ENCODE assay signal across 8 cellular contexts in the genomic region with DNA sequence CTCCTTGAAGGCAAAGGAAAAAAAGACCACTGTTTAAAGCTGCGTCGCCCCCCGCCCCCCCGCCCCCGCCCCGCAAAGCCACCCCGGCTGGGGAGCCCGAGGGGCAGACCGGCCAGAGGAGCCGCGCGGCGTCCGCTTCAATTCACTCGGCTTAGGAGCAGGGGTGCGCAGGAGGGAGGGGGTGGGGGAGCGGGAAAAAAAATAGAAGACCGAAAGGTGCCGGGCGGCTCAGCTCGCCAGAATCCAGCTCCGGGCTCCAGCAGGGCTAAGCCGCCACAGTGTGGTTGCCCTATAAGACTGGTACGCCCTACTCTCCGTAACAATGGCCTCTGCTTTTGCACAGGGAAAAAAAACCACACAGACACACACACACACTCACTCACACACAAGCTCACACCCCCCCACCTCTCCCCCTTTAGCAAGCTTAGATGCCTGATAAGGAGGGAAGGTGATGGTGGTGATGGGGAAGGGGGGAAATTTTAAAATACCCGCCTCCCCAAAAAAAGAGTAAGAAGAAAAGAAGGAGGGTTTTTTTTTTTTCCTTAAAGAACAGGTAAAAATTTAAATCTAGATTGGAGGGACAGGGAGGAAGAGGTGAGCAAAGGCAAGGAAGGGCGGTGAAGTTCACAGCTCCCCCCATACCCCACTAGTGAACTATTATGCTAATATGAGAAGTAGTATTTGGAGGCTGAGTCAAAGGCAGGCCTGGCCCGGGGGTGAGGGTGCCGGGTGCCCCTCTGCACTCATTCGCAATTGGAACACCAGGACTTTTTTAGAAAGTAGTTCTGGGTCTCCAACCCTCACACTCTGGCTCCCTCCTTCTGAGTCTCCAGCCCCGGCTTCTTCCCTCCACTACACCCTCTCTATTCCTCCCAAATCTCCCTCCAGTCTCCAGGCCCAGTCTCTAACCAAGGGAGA. TPM values are rescaled to one million over a fixed set of nuclear protein-coding genes. Genes with fewer than 3 reads are reported as not detected.
DNase-seq lines count a peak whose midpoint lies in the region; ATAC-seq, FAIRE-seq and TF ChIP-seq lines count a peak whose summit lies in the region.

No MANE protein-coding gene starts in this region.

- H3K79me2 ChIP-seq in Loucy (ENCODE audit: insufficient read depth, low read length) (peaks cover 100% of the 10 kb centered on the region), mesendoderm (ENCODE audit: control insufficient read depth, insufficient read depth, low read length) (no peaks in the 10 kb centered on the region)

- H2AFZ ChIP-seq in Loucy (ENCODE audit: low read length): no peak overlapping the region

- TF ChIP-seq EP300 in A549 (IDR thresholded peaks at IDR 0.05): no peak

- peak overlapping the region; percentile 22 for H3K18ac ChIP-seq in mesendoderm (ENCODE audit: low read length)

- H3K36me3 ChIP-seq in Loucy (ENCODE audit: insufficient read depth, low read length) (peaks cover 89% of the 10 kb centered on the region), mesendoderm (ENCODE audit: control insufficient read depth, insufficient read depth, low read length) (no peaks in the 10 kb centered on the region)

- no peak overlapping the region for H4K8ac ChIP-seq in mesendoderm (ENCODE audit: low read depth, low read length)

- no peak overlapping the region for H2BK15ac ChIP-seq in mesendoderm (replicated peaks; ENCODE audit: low read depth)

- H2BK5ac ChIP-seq in mesendoderm (ENCODE audit: low read length): no peak overlapping the region

- ATAC-seq in A549: peak; percentile 45 to 70
- no peak for ATAC-seq in GM19452 (IDR thresholded peaks at IDR 0.05; ENCODE audit: unreplicated experiment)

- in situ Hi-C loops in astrocyte of the spinal cord (cut with HindIII; ENCODE audit: low sequenced_read_pairs): no loop called here

- H3K4ac ChIP-seq in mesendoderm (ENCODE audit: low read depth, low read length): no peak overlapping the region

- H2BK120ac ChIP-seq in mesendoderm (ENCODE audit: low read depth, low read length): no peak overlapping the region

- H3K27ac ChIP-seq in A549 (peak overlapping the region; percentile 97), mesendoderm (ENCODE audit: low read depth, low read length) (no peak overlapping the region), caudate nucleus (ENCODE audit: low read depth, low read length) (no peak overlapping the region)

- no peak overlapping the region for H3K23ac ChIP-seq in mesendoderm (ENCODE audit: low read length)

- H3K79me1 ChIP-seq in mesendoderm (ENCODE audit: low read length): no peaks in the 10 kb centered on the region

- WGBS in A549 (ENCODE audit: missing lambda C conversion rate): 40% methylated on average over 16 of the region's 31 CpGs
- WGBS in mesendoderm (ENCODE audit: extremely low coverage, insufficient coverage, low lambda C conversion rate): no CpG with 5 or more reads among the region's 31 CpGs

- H3K27me3 ChIP-seq in Loucy (ENCODE audit: insufficient read depth, low read length, poor library complexity, severe bottlenecking): no peaks in the 10 kb centered on the region
- peaks cover 83% of the 10 kb centered on the region for H3K27me3 ChIP-seq in mesendoderm (ENCODE audit: insufficient read depth, low read length, poor library complexity)

- H3K56ac ChIP-seq in mesendoderm (ENCODE audit: low read length): no peak overlapping the region

- H3K4me1 ChIP-seq in A549 (peaks cover 31% of the 10 kb centered on the region), Loucy (ENCODE audit: insufficient read depth, low read length, poor library complexity, severe bottlenecking) (peaks cover 50% of the 10 kb centered on the region), mesendoderm (ENCODE audit: control insufficient read depth, low read depth, low read length) (no peaks in the 10 kb centered on the region)

- CTCF ChIA-PET in A549 (lab: Yijun Ruan, JAX): interaction anchor here (0.6 to 3.0 kb wide), 13 partner anchors 27 to 340 kb away, joined by 3 to 11 read pairs (median 4); a partner anchor contains a TSS

- DNase-seq in A549 (ENCODE audit: low read depth in 1 of 2, low spot score in 1 of 2) (peak; percentile 62 to 83), astrocyte of the spinal cord (ENCODE audit: low read depth, low spot score) (peak; percentile 75), mesendoderm (no peak), NCI-H526 treated with DMSO at 0.1 percent for 48 hours (lab: John Stamatoyannopoulos, UW) (no peak), GM20000 (ENCODE audit: low spot score) (no peak), caudate nucleus (lab: John Stamatoyannopoulos, UW) (no peak)

- no peaks in the 10 kb centered on the region for H3K9me2 ChIP-seq in Loucy (replicated peaks; ENCODE audit: low read depth, low read length)

- no peak for FAIRE-seq in A549 (lab: Jason Lieb, UNC)

- POLR2A ChIA-PET in A549 (lab: Yijun Ruan, JAX): interaction anchor here (0.5 to 2.0 kb wide), 9 partner anchors 12 to 1575 kb away, joined by 3 to 10 read pairs (median 4); a partner anchor contains a TSS

- H3K9ac ChIP-seq in Loucy (ENCODE audit: low read depth, low read length, poor library complexity, severe bottlenecking) (no peak overlapping the region), mesendoderm (ENCODE audit: low read length) (no peak overlapping the region)

- no peaks in the 10 kb centered on the region for H3F3A ChIP-seq in Loucy (ENCODE audit: low read depth)

- no peak; a peak in 1 of 5 replicates for TF ChIP-seq RAD21 in A549 (conservative IDR thresholded peaks at IDR 0.05 in 1 of 2, IDR thresholded peaks at IDR 0.05 in 1 of 2)

- H3K4me3 ChIP-seq in A549 (peak overlapping the region; percentile 60), Loucy (ENCODE audit: low read length, poor library complexity, severe bottlenecking) (no peak overlapping the region), astrocyte of the spinal cord (ENCODE audit: low read depth, low read length) (peak overlapping the region; percentile 51), mesendoderm (ENCODE audit: low read length) (no peak overlapping the region)

- H2AK5ac ChIP-seq in mesendoderm (ENCODE audit: low read length): no peak overlapping the region

- TF ChIP-seq CTCF in A549 (IDR thresholded peaks at IDR 0.05) (no peak), Loucy (conservative IDR thresholded peaks at IDR 0.05; ENCODE audit: low read length) (no peak), astrocyte of the spinal cord (IDR thresholded peaks at IDR 0.05; ENCODE audit: low read depth, low read length) (no peak), GM20000 (IDR thresholded peaks at IDR 0.05; ENCODE audit: extremely low read depth, missing control alignments) (no peak)

- peaks cover 95% of the 10 kb centered on the region for H4K20me1 ChIP-seq in Loucy (ENCODE audit: insufficient read depth, low read length, poor library complexity, severe bottlenecking)

- no peak; the same call in 1 of the 2 replicates for TF ChIP-seq POLR2A in A549 (IDR thresholded peaks at IDR 0.05; ENCODE audit: low read length)

- H3K9me3 ChIP-seq in A549: no peaks in the 10 kb centered on the region
- no peaks in the 10 kb centered on the region for H3K9me3 ChIP-seq in Loucy (ENCODE audit: insufficient read depth, low read depth, low read length)

- H4K5ac ChIP-seq in mesendoderm (ENCODE audit: low read length): no peak overlapping the region

- peak overlapping the region; percentile 89 for H3K4me2 ChIP-seq in A549
- peak overlapping the region; percentile 30 for H3K4me2 ChIP-seq in Loucy (ENCODE audit: low read depth, low read length, poor library complexity, severe bottlenecking)
- no peak overlapping the region for H3K4me2 ChIP-seq in mesendoderm (ENCODE audit: low read length)

TF ChIP-seq in A549, 52 proteins besides CTCF, POLR2A, EP300 and RAD21 (continues in another document):
- no peak for TF ChIP-seq PHF8 (IDR thresholded peaks at IDR 0.05; ENCODE audit: borderline replicate concordance, low read depth)

RNA-seq across cellular contexts. Expression of a gene that starts 11.0 kb away (rescaled TPM):
- polyA plus RNA-seq in A549 (2011; rRNA removed): 2.6 and 2.7 TPM in 2 replicates
- 1.8 and 2.7 TPM in 2 replicates for polyA plus RNA-seq in A549 (2012; cell fraction: cytosol; rRNA removed)
- polyA plus RNA-seq in A549 (2012; cell fraction: nucleus; rRNA removed): 3.6 and 3.7 TPM in 2 replicates
- polyA plus RNA-seq in A549 (2017; fragmentation: RNase III; extraction: RNeasy Plus Mini Kit Qiagen cat#74134 plus additional on column Dnase treatment): 0.58 to 0.65 TPM (median 0.60 TPM) in 3 replicates
- polyA minus RNA-seq in A549 (2011; rRNA and poly(A)+ RNA removed): 0.79 and 0.92 TPM in 2 replicates
- polyA plus RNA-seq in mesendoderm (2013, experiment 1 of 2): 0.03 TPM
- 0.04 TPM for polyA plus RNA-seq in mesendoderm (2013, experiment 2 of 2)

RNA-seq across cellular contexts. Expression of a gene that starts 22.3 kb away (rescaled TPM):
- polyA plus RNA-seq in A549 (2011; rRNA removed) (0.74 and 0.75 TPM in 2 replicates), A549 (2017; fragmentation: RNase III; extraction: RNeasy Plus Mini Kit Qiagen cat#74134 plus additional on column Dnase treatment) (0.24 to 0.37 TPM (median 0.30 TPM) in 3 replicates)
- polyA plus RNA-seq in A549 (2012; cell fraction: cytosol; rRNA removed): 0.25 and 0.29 TPM in 2 replicates
- polyA plus RNA-seq in A549 (2012; cell fraction: nucleus; rRNA removed): 1.6 TPM in 2 replicates
- polyA minus RNA-seq in A549 (2011; rRNA and poly(A)+ RNA removed): 0.44 and 0.99 TPM in 2 replicates
- not detected for polyA plus RNA-seq in mesendoderm (2013, experiment 1 of 2)
- not detected for polyA plus RNA-seq in mesendoderm (2013, experiment 2 of 2)

RNA-seq across cellular contexts. Expression of a gene that starts 25.1 kb away (rescaled TPM):
- polyA plus RNA-seq in A549 (2011; rRNA removed): not detected in 2 replicates
- polyA plus RNA-seq in A549 (2012; cell fraction: cytosol; rRNA removed): not detected in 2 replicates
- 0.06 TPM in 1 of 2 replicates, not detected in the other for polyA plus RNA-seq in A549 (2012; cell fraction: nucleus; rRNA removed)
- polyA plus RNA-seq in A549 (2017; fragmentation: RNase III; extraction: RNeasy Plus Mini Kit Qiagen cat#74134 plus additional on column Dnase treatment): not detected in 3 replicates
- not detected in 2 replicates for polyA minus RNA-seq in A549 (2011; rRNA and poly(A)+ RNA removed)
- polyA plus RNA-seq in mesendoderm (2013, experiment 1 of 2): 0.17 TPM
- polyA plus RNA-seq in mesendoderm (2013, experiment 2 of 2): 0.18 TPM

RNA-seq across cellular contexts. Expression of a gene that starts 34.2 kb away (rescaled TPM):
- 11.6 and 17.0 TPM in 2 replicates for polyA plus RNA-seq in A549 (2011; rRNA removed)
- 9.3 and 12.8 TPM in 2 replicates for polyA plus RNA-seq in A549 (2012; cell fraction: cytosol; rRNA removed)
- polyA plus RNA-seq in A549 (2012; cell fraction: nucleus; rRNA removed): 38.5 and 48.1 TPM in 2 replicates
- polyA plus RNA-seq in A549 (2017; fragmentation: RNase III; extraction: RNeasy Plus Mini Kit Qiagen cat#74134 plus additional on column Dnase treatment): 7.0 to 10.2 TPM (median 8.6 TPM) in 3 replicates
- polyA minus RNA-seq in A549 (2011; rRNA and poly(A)+ RNA removed): 4.0 and 5.5 TPM in 2 replicates
- polyA plus RNA-seq in mesendoderm (2013, experiment 1 of 2): 0.03 TPM
- polyA plus RNA-seq in mesendoderm (2013, experiment 2 of 2): not detected

RNA-seq across cellular contexts. Expression of a gene that starts 37.7 kb away (rescaled TPM):
- polyA plus RNA-seq in A549 (2011; rRNA removed) (2.5 and 2.7 TPM in 2 replicates), A549 (2017; fragmentation: RNase III; extraction: RNeasy Plus Mini Kit Qiagen cat#74134 plus additional on column Dnase treatment) (2.1 to 3.0 TPM (median 2.4 TPM) in 3 replicates)
- 1.9 and 2.5 TPM in 2 replicates for polyA plus RNA-seq in A549 (2012; cell fraction: cytosol; rRNA removed)
- polyA plus RNA-seq in A549 (2012; cell fraction: nucleus; rRNA removed): 21.9 and 24.5 TPM in 2 replicates
- polyA minus RNA-seq in A549 (2011; rRNA and poly(A)+ RNA removed): 0.39 and 0.74 TPM in 2 replicates
- polyA plus RNA-seq in mesendoderm (2013, experiment 1 of 2): not detected
- not detected for polyA plus RNA-seq in mesendoderm (2013, experiment 2 of 2)

Comparison
In these comparisons a context has a peak if more than half of its experiments do, and no peak if none do; other contexts are left out.
1. DNase-seq: peak in A549 (2 of 2) and astrocyte of the spinal cord (single experiment); none in mesendoderm (single experiment), NCI-H526 treated with DMSO at 0.1 percent for 48 hours (single experiment), GM20000 (single experiment) and caudate nucleus (0 of 61).
2. H3K27ac ChIP-seq: peak in A549 (2 of 2); none in mesendoderm (single experiment) and caudate nucleus (single experiment).
3. H3K4me3 ChIP-seq: peak in A549 (single experiment) and astrocyte of the spinal cord (single experiment); none in Loucy (single experiment) and mesendoderm (single experiment).